Comparison of ENCODE assay signal across 25 cellular contexts in genomic region chr6:126072834-126073233, GRCh38.
DNase-seq lines count a peak whose midpoint lies in the region; ATAC-seq, FAIRE-seq and TF ChIP-seq lines count a peak whose summit lies in the region.
"Had no signal": no experiment of that assay in that cellular context is flagged by ENCODE, and none has a peak within 500 bp of the region (broad histone marks: within the 10 kb centered on the region; RNA-seq: fewer than 3 reads in every experiment).

No MANE protein-coding gene starts in this region.

- BruUV-seq in HepG2 (replicated peaks; lab: Mats Ljungman, UMichigan) (no TSS peak), K562 (replicated peaks; lab: Mats Ljungman, UMichigan) (no TSS peak)

- H3K9me3 ChIP-seq in HepG2 (ENCODE audit: low read length) (no peaks in the 10 kb centered on the region), right lobe of liver (no peaks in the 10 kb centered on the region), K562 (replicated peaks; ENCODE audit: control insufficient read depth, insufficient read depth, low read depth, low read length) (0 out of 2 replicates have a peak, but pooled peaks cover 4% of the 10 kb centered on the region)
- H3K9me3 ChIP-seq: BE2C, BLaER1 had no signal

- H3K4me2 ChIP-seq in HepG2 (ENCODE audit: low read depth, low read length) = no peak overlapping the region
- no peak overlapping the region for H3K4me2 ChIP-seq in K562 (ENCODE audit: insufficient read depth, low read length)
- H3K4me2 ChIP-seq: BLaER1 had no signal

- ATAC-seq in HepG2 (no peak), right lobe of liver (no peak), K562 (no peak), HG02870 (IDR thresholded peaks at IDR 0.05; ENCODE audit: unreplicated experiment) (no peak)
- ATAC-seq: GM12878 had no signal

- TF ChIP-seq POLR2A in HepG2 (IDR thresholded peaks at IDR 0.05; ENCODE audit: insufficient read depth in 1 of 2, low read depth in 2 of 2, low read length in 2 of 2) (no peak), right lobe of liver (IDR thresholded peaks at IDR 0.05) (no peak), K562 (conservative IDR thresholded peaks at IDR 0.05) (no peak)

- no peak overlapping the region for H3K27ac ChIP-seq in HepG2 (ENCODE audit: extremely low read length, insufficient read depth, low read length)
- no peak overlapping the region for H3K27ac ChIP-seq in right lobe of liver
- H3K27ac ChIP-seq in K562 (ENCODE audit: extremely low read depth, low read depth, low read length) = no peak overlapping the region
- no peak overlapping the region for H3K27ac ChIP-seq in caudate nucleus (ENCODE audit: low read depth, low read length)
- H3K27ac ChIP-seq: BLaER1 had no signal

- POLR2A ChIA-PET in HepG2 (lab: Yijun Ruan, JAX) = no interaction called here
- POLR2A ChIA-PET in K562 (lab: Yijun Ruan, JAX) = no interaction called here

- CTCF ChIA-PET in HepG2 (lab: Yijun Ruan, JAX; ENCODE audit: low intra/inter-chr PET ratio, low total read pairs) = no interaction called here
- CTCF ChIA-PET in K562 (lab: Yijun Ruan, JAX; ENCODE audit: low intra/inter-chr PET ratio) = no interaction called here

- no peaks in the 10 kb centered on the region for H3K27me3 ChIP-seq in HepG2 (ENCODE audit: control insufficient read depth in 1 of 2, insufficient read depth in 2 of 2, low read length in 2 of 2)
- H3K27me3 ChIP-seq in right lobe of liver = no peaks in the 10 kb centered on the region
- H3K27me3 ChIP-seq in K562 (ENCODE audit: control insufficient read depth in 2 of 2, insufficient read depth in 2 of 2, low read length in 2 of 2) = no peaks in the 10 kb centered on the region
- H3K27me3 ChIP-seq: BE2C, BLaER1 had no signal

- H3K9ac ChIP-seq in HepG2 (ENCODE audit: insufficient read depth, low read depth, low read length) (no peak overlapping the region), K562 (ENCODE audit: insufficient read depth in 1 of 2, low read depth in 2 of 2, low read length in 2 of 2) (no peak overlapping the region)
- H3K9ac ChIP-seq: BLaER1 had no signal

- DNase-seq in HepG2 (ENCODE audit: low spot score) = no peak
- no peak for DNase-seq in right lobe of liver
- DNase-seq in K562 (ENCODE audit: extremely low read depth in 1 of 4, low spot score in 3 of 4) = no peak
- no peak for DNase-seq in caudate nucleus (lab: John Stamatoyannopoulos, UW)
- DNase-seq: 8988T; ACHN; BE2C; C1 segment of cervical spinal cord; CD4-positive, alpha-beta memory T cell; CD4-positive, CD25-positive, alpha-beta regulatory T cell; CD8-positive, alpha-beta memory T cell; COR-L47; DMS 273 treated with DMSO at 0.1 percent for 48 hours; DMS153; DMS53; DMS79; DND-41; EL; GDM1 had no signal

- FAIRE-seq in HepG2 (lab: Jason Lieb, UNC) = no peak
- FAIRE-seq in K562 (lab: Jason Lieb, UNC) = no peak
- FAIRE-seq: A204.1, GM12878, GM12892, GM18507 had no signal

- TF ChIP-seq EP300 in HepG2 (IDR thresholded peaks at IDR 0.05; ENCODE audit: low read depth in 2 of 2, low read length in 2 of 2) (no peak), HepG2 (CRISPR knock-in tag; IDR thresholded peaks at IDR 0.05; ENCODE audit: borderline replicate concordance) (no peak), K562 (IDR thresholded peaks at IDR 0.05; ENCODE audit: low read length) (no peak)

- TF ChIP-seq CTCF in HepG2 (CRISPR knock-in tag; IDR thresholded peaks at IDR 0.05) = no peak
- TF ChIP-seq CTCF in right lobe of liver (IDR thresholded peaks at IDR 0.05) = no peak
- no peak for TF ChIP-seq CTCF in K562 (IDR thresholded peaks at IDR 0.05 in 2 of 3, conservative IDR thresholded peaks at IDR 0.05 in 1 of 3; ENCODE audit: insufficient read depth in 2 of 3, low read depth in 1 of 3, low read length in 3 of 3)

- H4K20me1 ChIP-seq in HepG2 (ENCODE audit: insufficient read depth, low read length) (no peaks in the 10 kb centered on the region), K562 (replicated peaks; ENCODE audit: control insufficient read depth, insufficient read depth, low read length) (no peaks in the 10 kb centered on the region)
- H4K20me1 ChIP-seq: BLaER1 had no signal

- intact Hi-C loops in HepG2 (cut with micrococcal nuclease; ENCODE audit: unreplicated experiment) (no loop called here), right lobe of liver (cut with DNase I) (no loop called here), K562 (cut with micrococcal nuclease) (no loop called here)

- in situ Hi-C loops in HepG2 (cut with HindIII; ENCODE audit: extremely low pct_ligation_motif_present, low pct_unique_long_range_greater_than_20kb) = no loop called here
- in situ Hi-C loops in K562 (cut with MboI) = no loop called here

- H3K36me3 ChIP-seq in HepG2 (replicated peaks in 1 of 2; ENCODE audit: control insufficient read depth in 1 of 2, insufficient read depth in 2 of 2, low read length in 2 of 2) (peaks cover 5 to 9% of the 10 kb centered on the region in 2 experiments), right lobe of liver (no peaks in the 10 kb centered on the region), K562 (ENCODE audit: control insufficient read depth, insufficient read depth, low read length) (peaks cover 8% of the 10 kb centered on the region)
- H3K36me3 ChIP-seq: BE2C, BLaER1 had no signal

- TF ChIP-seq RAD21 in HepG2 (CRISPR knock-in tag; IDR thresholded peaks at IDR 0.05) = no peak
- no peak for TF ChIP-seq RAD21 in K562 (CRISPR knock-in tag; conservative IDR thresholded peaks at IDR 0.05 in 1 of 2, IDR thresholded peaks at IDR 0.05 in 1 of 2)

- H2AFZ ChIP-seq in HepG2 (ENCODE audit: low read length) (no peak overlapping the region), K562 (ENCODE audit: low read depth, low read length) (no peak overlapping the region)

- no peaks in the 10 kb centered on the region for H3K9me1 ChIP-seq in K562 (ENCODE audit: control insufficient read depth, insufficient read depth, low read length)

- H3K4me1 ChIP-seq in HepG2 (ENCODE audit: insufficient read depth, low read length) (peaks cover 26% of the 10 kb centered on the region), right lobe of liver (peaks cover 0 to 19% (median 5%) of the 10 kb centered on the region in 4 donors), K562 (replicated peaks in 1 of 2; ENCODE audit: control insufficient read depth in 2 of 2, insufficient read depth in 2 of 2, low read length in 2 of 2) (peaks cover 0 to 29% of the 10 kb centered on the region in 2 experiments; a peak in 4 of 5 replicates)
- H3K4me1 ChIP-seq: BLaER1 had no signal

- 53% methylated on average over 2 of the region's 2 CpGs for WGBS in HepG2 (ENCODE audit: low lambda C conversion rate)
- 65% methylated on average over 2 of the region's 2 CpGs for WGBS in right lobe of liver (ENCODE audit: insufficient coverage, low coverage, low lambda C conversion rate, missing lambda C conversion rate)
- WGBS in K562 (ENCODE audit: insufficient coverage, low coverage, missing lambda C conversion rate) = 94% methylated on average over 2 of the region's 2 CpGs

- no peaks in the 10 kb centered on the region for H3K79me2 ChIP-seq in HepG2 (ENCODE audit: insufficient read depth, low read length)
- no peaks in the 10 kb centered on the region; the same call in 2 of the 3 replicates for H3K79me2 ChIP-seq in K562 (ENCODE audit: control insufficient read depth, insufficient read depth, low read length)

- H3K4me3 ChIP-seq in HepG2 (replicated peaks in 1 of 3; ENCODE audit: insufficient read depth in 1 of 3, low read depth in 2 of 3, low read length in 3 of 3) (no peak overlapping the region), right lobe of liver (no peak overlapping the region), K562 (no peak overlapping the region)
- H3K4me3 ChIP-seq: BLaER1, GM12878 had no signal

TF ChIP-seq in HepG2, 621 proteins besides CTCF, POLR2A, EP300 and RAD21 (continues in another document):
- TF ChIP-seq ZMYM2 (CRISPR knock-in tag; IDR thresholded peaks at IDR 0.05) (no peak), ZNF512 (CRISPR knock-in tag; IDR thresholded peaks at IDR 0.05) (no peak), NFYC (CRISPR knock-in tag; IDR thresholded peaks at IDR 0.05) (no peak), POLR2G (IDR thresholded peaks at IDR 0.05; ENCODE audit: low read depth, low read length) (no peak)

TF ChIP-seq in K562, 482 proteins besides CTCF, POLR2A, EP300 and RAD21:
- TF ChIP-seq CEBPB (tag; IDR thresholded peaks at IDR 0.05) (peak; percentile 51), MED1 (CRISPR knock-in tag; IDR thresholded peaks at IDR 0.05; ENCODE audit: borderline replicate concordance) (no peak), RFX7 (CRISPR knock-in tag; IDR thresholded peaks at IDR 0.05) (no peak), CEBPG (CRISPR knock-in tag; IDR thresholded peaks at IDR 0.05) (no peak), CEBPG (tag; conservative IDR thresholded peaks at IDR 0.05 in 1 of 2, IDR thresholded peaks at IDR 0.05 in 1 of 2) (peak; percentile 35 to 66; a peak in 1 of 4 replicates), BHLHE40 (IDR thresholded peaks at IDR 0.05; ENCODE audit: low read length) (no peak), ATF3 (IDR thresholded peaks at IDR 0.05) (peak; percentile 54; the same call in 1 of the 2 replicates), ATF3 (CRISPR knock-in tag; conservative IDR thresholded peaks at IDR 0.05) (no peak), ZFX (CRISPR knock-in tag; IDR thresholded peaks at IDR 0.05) (no peak), TGIF2 (CRISPR knock-in tag; IDR thresholded peaks at IDR 0.05) (no peak)

Comparison
In these comparisons a context has a peak if more than half of its experiments do, and no peak if none do; other contexts are left out.
1. Of the 241 proteins assayed by ChIP-seq in both HepG2 and K562: peak only in HepG2: ATF4, BCL6 and GATAD2A; only in K562: none; in both: CEBPB and CEBPG; in neither: 234; mixed calls (peak in some experiments, not most) for 2.